20 cellular contexts compared by ENCODE assay signal in genomic region chr17:76844485-76844829, GRCh38. TPM values are rescaled to one million over a fixed set of nuclear protein-coding genes. Genes with fewer than 3 reads are reported as not detected.
DNase-seq lines count a peak whose midpoint lies in the region; ATAC-seq and TF ChIP-seq lines count a peak whose summit lies in the region.
"Had no signal": no experiment of that assay in that cellular context is flagged by ENCODE, and none has a peak within 500 bp of the region (broad histone marks: within the 10 kb centered on the region; RNA-seq: fewer than 3 reads in every experiment).

No MANE protein-coding gene starts in this region.

- H3K4me2 ChIP-seq in SK-N-SH (no peak overlapping the region), OCI-LY7 (ENCODE audit: low read length) (peak overlapping the region; percentile 59)

- peaks cover 28% of the 10 kb centered on the region for H3K4me1 Mint-ChIP-seq in glutamatergic neuron (ENCODE audit: low read depth, unreplicated experiment)

- intact Hi-C loops in OCI-LY7 (cut with micrococcal nuclease; ENCODE audit: unreplicated experiment), result loop anchor here (2.0 to 10.0 kb wide), 3 partner anchors 108 to 600 kb away; partner anchors contain the start of genes SEC14L1 and SRSF2

- H3K36me3 Mint-ChIP-seq in glutamatergic neuron (ENCODE audit: unreplicated experiment), result no peaks in the 10 kb centered on the region
- H3K36me3 Mint-ChIP-seq: CD14-positive monocyte; CD8-positive, alpha-beta T cell had no signal

- no peak for TF ChIP-seq EP300 in SK-N-SH (IDR thresholded peaks at IDR 0.05; ENCODE audit: borderline replicate concordance in 1 of 2, low read depth in 1 of 2, low read length in 1 of 2)

- TF ChIP-seq CTCF in SK-N-SH (IDR thresholded peaks at IDR 0.05) (no peak), OCI-LY7 (conservative IDR thresholded peaks at IDR 0.05; ENCODE audit: low read length) (no peak), glutamatergic neuron (IDR thresholded peaks at IDR 0.05; ENCODE audit: partially characterized antibody, unreplicated experiment) (no peak), RWPE1 (conservative IDR thresholded peaks at IDR 0.05; ENCODE audit: low read depth) (no peak)

- WGBS in SK-N-SH (ENCODE audit: low lambda C conversion rate), result 48% methylated on average over 4 of the region's 4 CpGs

- peak; percentile 41 for DNase-seq in SK-N-SH
- no peak for DNase-seq in OCI-LY7 (ENCODE audit: low spot score)
- DNase-seq in glutamatergic neuron, result no peak
- DNase-seq in RWPE1 (ENCODE audit: low spot score), result no peak
- no peak for DNase-seq in C1 segment of cervical spinal cord (lab: John Stamatoyannopoulos, UW)
- DNase-seq: AML-193; CD8-positive, alpha-beta T cell; COR-L47; DMS153; DND-41; GF-D8; H7; KG1 had no signal

- no peak overlapping the region for H2AFZ ChIP-seq in SK-N-SH (ENCODE audit: low read depth)
- H2AFZ ChIP-seq in OCI-LY7 (ENCODE audit: low read length), result peak overlapping the region; percentile 62; the same call in 1 of the 2 replicates
- H2AFZ ChIP-seq: GM23248 had no signal

- H3K9me2 ChIP-seq in SK-N-SH (no peaks in the 10 kb centered on the region), OCI-LY7 (ENCODE audit: insufficient read depth, low read length) (no peaks in the 10 kb centered on the region)

- H3K27ac ChIP-seq in SK-N-SH (ENCODE audit: low read depth in 2 of 2, low read length in 1 of 2) (peak overlapping the region in 1 of 2 experiments; percentile 50; a peak in 2 of 4 replicates), OCI-LY7 (ENCODE audit: low read depth, low read length, poor library complexity, severe bottlenecking) (peak overlapping the region; percentile 93), RWPE1 (no peak overlapping the region)
- H3K27ac ChIP-seq: 22Rv1, GM23248 had no signal

- H3K9ac ChIP-seq in SK-N-SH, result no peak overlapping the region
- H3K9ac ChIP-seq: GM23248 had no signal

- POLR2A ChIA-PET in SK-N-SH (lab: Yijun Ruan, JAX) (interaction anchor here (1.2 kb wide), 1 partner anchor 107 kb away, joined by 3 read pairs; the partner anchor contains the start of gene MFSD11), OCI-LY7 (lab: Charles Lee) (interaction anchor here (1.1 to 1.4 kb wide), 3 partner anchors 9 to 110 kb away, joined by 3 to 6 read pairs (median 4); no protein-coding TSS in a partner anchor), RWPE1 (lab: Yijun Ruan, JAX; ENCODE audit: low non-redundant PET) (no interaction called here)

- H3K4me1 ChIP-seq in SK-N-SH (ENCODE audit: control insufficient read depth in 1 of 2, insufficient read depth in 2 of 2, low read depth in 1 of 2, low read length in 1 of 2), result peaks cover 4 to 47% of the 10 kb centered on the region in 2 experiments; a peak in 2 of 4 replicates
- peaks cover 95% of the 10 kb centered on the region for H3K4me1 ChIP-seq in OCI-LY7 (ENCODE audit: insufficient read depth, low read length, poor library complexity, severe bottlenecking)

- H4K20me1 ChIP-seq in SK-N-SH (ENCODE audit: insufficient read depth) (no peaks in the 10 kb centered on the region), OCI-LY7 (ENCODE audit: insufficient read depth, low read length) (no peaks in the 10 kb centered on the region)

- CTCF ChIA-PET in SK-N-SH (lab: Yijun Ruan, JAX), result interaction anchor here (0.6 to 4.7 kb wide), 10 partner anchors 16 to 244 kb away, joined by 3 to 79 read pairs (median 4); partner anchors contain the start of genes METTL23 and MGAT5B
- CTCF ChIA-PET in OCI-LY7 (lab: Charles Lee; ENCODE audit: unreplicated experiment), result interaction anchor here (1.0 to 1.1 kb wide), 2 partner anchors 23 to 28 kb away, joined by 3 to 5 read pairs; partner anchors contain the start of gene MGAT5B
- CTCF ChIA-PET in RWPE1 (lab: Yijun Ruan, JAX), result no interaction called here

- H3F3A ChIP-seq in SK-N-SH (replicated peaks; ENCODE audit: insufficient read depth), result no peaks in the 10 kb centered on the region

- peaks cover 32% of the 10 kb centered on the region; the same call in 1 of the 2 replicates for H3K27me3 ChIP-seq in SK-N-SH (ENCODE audit: insufficient read depth)

- H3K79me2 ChIP-seq in SK-N-SH (ENCODE audit: insufficient read depth) (no peaks in the 10 kb centered on the region), OCI-LY7 (ENCODE audit: insufficient read depth, low read depth, low read length) (no peaks in the 10 kb centered on the region)

- H3K36me3 ChIP-seq in SK-N-SH (replicated peaks in 1 of 2; ENCODE audit: control insufficient read depth in 1 of 2, insufficient read depth in 2 of 2, low read length in 1 of 2) (no peaks in the 10 kb centered on the region), OCI-LY7 (ENCODE audit: insufficient read depth, low read length) (no peaks in the 10 kb centered on the region)

- H3K4me3 Mint-ChIP-seq in glutamatergic neuron (ENCODE audit: unreplicated experiment), result peak overlapping the region; percentile 77
- H3K4me3 Mint-ChIP-seq: CD14-positive monocyte; CD8-positive, alpha-beta T cell had no signal

- H3K9me3 ChIP-seq in SK-N-SH (no peaks in the 10 kb centered on the region), OCI-LY7 (ENCODE audit: low read length) (no peaks in the 10 kb centered on the region; the same call in 1 of the 2 replicates)

- H3K27ac Mint-ChIP-seq in glutamatergic neuron (ENCODE audit: unreplicated experiment), result peak overlapping the region; percentile 90
- H3K27ac Mint-ChIP-seq: CD14-positive monocyte; CD8-positive, alpha-beta T cell; IgD-negative memory B cell had no signal

- peaks cover 7% of the 10 kb centered on the region for H3K9me3 Mint-ChIP-seq in glutamatergic neuron (ENCODE audit: unreplicated experiment)
- H3K9me3 Mint-ChIP-seq: CD8-positive, alpha-beta T cell had no signal

- peaks cover 21% of the 10 kb centered on the region for H3K27me3 Mint-ChIP-seq in glutamatergic neuron (ENCODE audit: unreplicated experiment)

- no peak for TF ChIP-seq RAD21 in SK-N-SH (IDR thresholded peaks at IDR 0.05; ENCODE audit: low read length)

- no TSS peak for BruUV-seq in OCI-LY7 (replicated peaks; lab: Mats Ljungman, UMichigan)

- ATAC-seq in SK-N-SH treated with all-trans-retinoic acid at 6 μM for 48 hours (no peak), HG03460 (IDR thresholded peaks at IDR 0.05; ENCODE audit: unreplicated experiment) (no peak)
- ATAC-seq: CD8-positive, alpha-beta T cell had no signal

- no peak overlapping the region for H3K4me3 ChIP-seq in SK-N-SH (ENCODE audit: low read depth in 2 of 2, low read length in 1 of 2)
- H3K4me3 ChIP-seq in OCI-LY7 (ENCODE audit: low read depth, low read length, poor library complexity, severe bottlenecking), result peak overlapping the region; percentile 29
- H3K4me3 ChIP-seq: GM23248 had no signal

TF ChIP-seq in SK-N-SH, 30 proteins besides CTCF, POLR2A, EP300 and RAD21 (continues in another document):
- TF ChIP-seq FOSL2 (IDR thresholded peaks at IDR 0.05; ENCODE audit: borderline replicate concordance, low read depth) (no peak), SIN3A (IDR thresholded peaks at IDR 0.05; ENCODE audit: borderline replicate concordance, low read depth, low read length) (no peak), CHD2 (IDR thresholded peaks at IDR 0.05; ENCODE audit: low read length, partially characterized antibody) (no peak), IRF3 (IDR thresholded peaks at IDR 0.05; ENCODE audit: low read depth, low read length) (no peak), GATA2 (CRISPR knock-in tag; IDR thresholded peaks at IDR 0.05) (no peak), MAX (IDR thresholded peaks at IDR 0.05; ENCODE audit: low read depth) (no peak)

TF ChIP-seq in SK-N-SH treated with all-trans-retinoic acid at 6 μM for 48 hours, 23 proteins besides CTCF, POLR2A, EP300 and RAD21 (continues in another document):
- TF ChIP-seq CSRNP3 (CRISPR knock-in tag; IDR thresholded peaks at IDR 0.05) (no peak), ZFP30 (CRISPR knock-in tag; IDR thresholded peaks at IDR 0.05) (no peak), GLIS3 (CRISPR knock-in tag; IDR thresholded peaks at IDR 0.05) (no peak), PPARA (CRISPR knock-in tag; IDR thresholded peaks at IDR 0.05; ENCODE audit: borderline replicate concordance) (no peak), TCF4 (CRISPR knock-in tag; IDR thresholded peaks at IDR 0.05; ENCODE audit: borderline replicate concordance) (no peak), CSDC2 (CRISPR knock-in tag; IDR thresholded peaks at IDR 0.05) (no peak), ESRRG (CRISPR knock-in tag; IDR thresholded peaks at IDR 0.05) (no peak), ARNTL (CRISPR knock-in tag; IDR thresholded peaks at IDR 0.05; ENCODE audit: borderline replicate concordance, low read depth) (no peak), TOX (CRISPR knock-in tag; IDR thresholded peaks at IDR 0.05; ENCODE audit: borderline replicate concordance) (no peak), OSR1 (CRISPR knock-in tag; IDR thresholded peaks at IDR 0.05) (no peak), POU6F1 (CRISPR knock-in tag; IDR thresholded peaks at IDR 0.05; ENCODE audit: borderline replicate concordance, low read depth) (no peak)

RNA-seq across cellular contexts. Expression of gene MGAT5B, which starts 23.7 kb away (rescaled TPM):
- 10.3 and 13.8 TPM in 2 replicates for polyA plus RNA-seq in SK-N-SH (2012; rRNA removed)
- polyA plus RNA-seq in SK-N-SH (2012; cell fraction: cytosol; rRNA removed), result 4.1 and 7.1 TPM in 2 replicates
- 36.6 and 42.2 TPM in 2 replicates for polyA plus RNA-seq in SK-N-SH (2012; cell fraction: nucleus; rRNA removed)
- total RNA-seq in OCI-LY7 (2014; rRNA removed; shearing (Covaris generic)), result 1.3 and 2.5 TPM in 2 replicates
- total RNA-seq in OCI-LY7 (2022) (1.4 and 2.3 TPM in 2 replicates), glutamatergic neuron (ENCODE audit: unreplicated experiment) (22.9 TPM)
- total RNA-seq: HT-29 had no signal
- polyA plus RNA-seq: CD14-positive monocyte, IgD-negative memory B cell had no signal
